ENCODE assay signal across 26 cellular contexts in genomic region chr11:80162387-80162786, GRCh38.
"Had no signal": no experiment of that assay in that cellular context is flagged by ENCODE, and none has a peak within 500 bp of the region (broad histone marks: within the 10 kb centered on the region; RNA-seq: fewer than 3 reads in every experiment).

No MANE protein-coding gene starts in this region.

- H3K27ac ChIP-seq: adrenal gland, SJCRH30, SK-N-MC, WERI-Rb-1 had no signal

- ATAC-seq: activated CD8-positive, alpha-beta T cell treated with anti-CD3 and anti-CD28 coated beads for 36 hours; activated naive CD4-positive, alpha-beta T cell treated with anti-CD3 and anti-CD28 coated beads, Interleukin-2, amount 50 U/mL, for 72 hours; K562; Panc1 had no signal

- H3K36me3 ChIP-seq: adrenal gland, MG63, SJCRH30, WERI-Rb-1 had no signal

- H3K4me1 ChIP-seq: adrenal gland, SJCRH30 had no signal

- DNase-seq: activated CD4-positive, alpha-beta T cell treated with anti-CD3 and anti-CD28 coated beads, Interleukin-2, amount 10 ng/mL, durations not matched to agents 24 days and 14 days; activated CD4-positive, alpha-beta T cell treated with anti-CD3 and anti-CD28 coated beads, Interleukin-2, amount 50 U/mL, for 4 hours; activated CD4-positive, CD25-positive, alpha-beta regulatory T cell; activated CD8-positive, alpha-beta T cell treated with anti-CD3 and anti-CD28 coated beads for 36 hours; activated gamma-delta T cell treated with Interleukin-2 at 50 U/mL for 16 hours; activated naive CD4-positive, alpha-beta T cell treated with anti-CD3 and anti-CD28 coated beads for 36 hours; activated T-cell treated with anti-CD3 and anti-CD28 coated beads, Interleukin-2, amount 50 U/mL, for 24 hours; adrenal gland; anterior cingulate cortex; central memory CD4-positive, alpha-beta T cell; MG63; NCI-H1048; NCI-H1105 treated with DMSO at 0.1 percent for 48 hours; NCI-H1436; NCI-H1694; NCI-H1930; NCI-H2081 treated with DMSO at 0.1 percent for 48 hours; NCI-H524 treated with DMSO at 0.1 percent for 48 hours; SHP77; T1000; WERI-Rb-1 had no signal

- FAIRE-seq: K562 had no signal

- H3K9me3 ChIP-seq: adrenal gland, MG63, SJCRH30 had no signal

- H3K27me3 ChIP-seq: adrenal gland, MG63, SJCRH30 had no signal

- H3K4me3 ChIP-seq: adrenal gland, K562, MG63, SJCRH30, SK-N-MC had no signal
